34 cellular contexts compared by ENCODE assay signal in the genomic region with DNA sequence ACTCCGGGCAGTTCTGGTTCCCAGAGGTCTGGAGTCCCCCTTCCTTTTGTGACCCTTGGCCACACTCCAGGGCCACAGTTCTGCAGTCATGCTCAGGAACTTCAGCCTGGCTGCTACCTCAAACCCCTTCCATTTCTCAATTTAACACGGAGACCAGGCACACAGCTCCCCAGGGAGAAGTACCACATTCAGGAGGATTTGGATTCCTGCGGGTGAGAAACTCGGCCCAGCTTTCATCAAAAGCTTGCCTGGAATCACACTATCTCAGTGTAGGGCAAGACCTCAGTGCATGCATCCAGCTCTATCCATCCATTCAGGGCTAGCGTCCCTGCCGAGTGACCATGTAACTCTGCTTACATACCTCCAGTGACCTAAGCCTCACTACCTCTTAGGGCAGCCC. TPM values are rescaled to one million over a fixed set of nuclear protein-coding genes. Genes with fewer than 3 reads are reported as not detected.
"Had no signal": no experiment of that assay in that cellular context is flagged by ENCODE, and none has a peak within 500 bp of the region (broad histone marks: within the 10 kb centered on the region; RNA-seq: fewer than 3 reads in every experiment).

No MANE protein-coding gene starts in this region.

- H3K36me3 ChIP-seq: ascending aorta, Peyer's patch, SJSA1 had no signal

- H3K9ac ChIP-seq: SK-N-SH had no signal

- H3K27me3 Mint-ChIP-seq: activated CD4-positive, alpha-beta T cell treated with anti-CD3 and anti-CD28 coated beads for 36 hours; activated CD4-positive, alpha-beta T cell treated with anti-CD3 and anti-CD28 coated beads, Interleukin-2, amount 10 ng/mL, durations not matched to agents 7 days and 5 days had no signal

- H3K9me3 ChIP-seq: ascending aorta, Peyer's patch, SJSA1, SK-N-SH had no signal

- DNase-seq: activated CD4-positive, alpha-beta T cell treated with anti-CD3 and anti-CD28 coated beads for 36 hours; activated CD4-positive, alpha-beta T cell treated with anti-CD3 and anti-CD28 coated beads, Interleukin-2, amount 10 ng/mL, durations not matched to agents 7 days and 5 days; activated CD4-positive, alpha-beta T cell treated with anti-CD3 and anti-CD28 coated beads, Interleukin-2, amount 50 U/mL, for 48 hours; activated CD8-positive, alpha-beta T cell treated with anti-CD3 and anti-CD28 coated beads, Interleukin-2, amount 10 ng/mL, durations not matched to agents 7 days and 5 days; activated gamma-delta T cell; activated naive CD4-positive, alpha-beta T cell treated with Interleukin-2 at 50 U/mL for 16 hours; activated naive CD8-positive, alpha-beta T cell treated with anti-CD3 and anti-CD28 coated beads, Interleukin-2, amount 10 ng/mL, durations not matched to agents 7 days and 5 days; activated T-cell treated with anti-CD3 and anti-CD28 coated beads, Interleukin-2, amount 50 U/mL, for 24 hours; amygdala; MM.1S; NCI-H1092; NCI-H1436 treated with DMSO at 0.1 percent for 48 hours; NCI-H1694 treated with DMSO at 0.1 percent for 48 hours; NCI-H2029; NCI-H345; NCI-H526; NCI-H748 treated with DMSO at 0.1 percent for 48 hours; NK-92 treated with Interleukin-12 subunit alpha and Interleukin-12 subunit beta, amount 100 ng/mL, for 24 hours; PC-3; Peyer's patch; RPMI8226; SHP77 treated with DMSO at 0.1 percent for 48 hours; SK-N-SH had no signal

- H3K4me1 ChIP-seq: ascending aorta had no signal

- H3K4me2 ChIP-seq: SK-N-SH had no signal

- H3K36me3 Mint-ChIP-seq: activated naive CD4-positive, alpha-beta T cell treated with anti-CD3 and anti-CD28 coated beads, Interleukin-2, amount 50 U/mL, for 24 hours; activated naive CD8-positive, alpha-beta T cell treated with anti-CD3 and anti-CD28 coated beads, Interleukin-2, amount 10 ng/mL, durations not matched to agents 7 days and 5 days; WTC11 had no signal

- H3K9me3 Mint-ChIP-seq: activated CD4-positive, alpha-beta T cell treated with anti-CD3 and anti-CD28 coated beads, Interleukin-2, amount 10 ng/mL, durations not matched to agents 7 days and 5 days; activated naive CD4-positive, alpha-beta T cell treated with anti-CD3 and anti-CD28 coated beads, Interleukin-2, amount 50 U/mL, for 24 hours; activated naive CD8-positive, alpha-beta T cell treated with anti-CD3 and anti-CD28 coated beads, Interleukin-2, amount 10 ng/mL, durations not matched to agents 7 days and 5 days; activated T-cell treated with anti-CD3 and anti-CD28 coated beads, Interleukin-2, amount 50 U/mL, for 24 hours; activated T-helper 2 cell treated with anti-CD3 and anti-CD28 coated beads, Interferon-gamma antibody, Interleukin-2, Interleukin-4, amounts not matched to agents 10 μg/mL and 5 μg/mL and 100 μg/mL, durations not matched to agents 14 hours and 24 hours and 36 hours; T-helper 1 cell treated with Interleukin-12 subunit alpha and Interleukin-12 subunit beta and Interleukin-4 antibody, amounts not matched to agents 30 μg/mL and 1 μg/mL, for 36 hours; T-helper 2 cell treated with Interferon-gamma antibody and Interleukin-4, amounts not matched to agents 5 μg/mL and 100 μg/mL, for 36 hours had no signal

- H3K4me1 Mint-ChIP-seq: activated CD4-positive, alpha-beta T cell treated with anti-CD3 and anti-CD28 coated beads for 36 hours; activated CD4-positive, alpha-beta T cell treated with anti-CD3 and anti-CD28 coated beads, Interleukin-2, amount 10 ng/mL, durations not matched to agents 7 days and 5 days; activated naive CD4-positive, alpha-beta T cell treated with anti-CD3 and anti-CD28 coated beads, Interleukin-2, amount 50 U/mL, for 24 hours; activated naive CD8-positive, alpha-beta T cell treated with anti-CD3 and anti-CD28 coated beads, Interleukin-2, amount 10 ng/mL, durations not matched to agents 7 days and 5 days; WTC11 had no signal

- H3K27ac Mint-ChIP-seq: activated CD4-positive, alpha-beta T cell treated with anti-CD3 and anti-CD28 coated beads for 36 hours; activated CD4-positive, alpha-beta T cell treated with anti-CD3 and anti-CD28 coated beads, Interleukin-2, amount 10 ng/mL, durations not matched to agents 7 days and 5 days; activated CD8-positive, alpha-beta T cell treated with anti-CD3 and anti-CD28 coated beads, Interleukin-2, amount 10 ng/mL, durations not matched to agents 7 days and 5 days; activated naive CD4-positive, alpha-beta T cell treated with anti-CD3 and anti-CD28 coated beads, Interleukin-2, amount 50 U/mL, for 24 hours; activated naive CD8-positive, alpha-beta T cell treated with anti-CD3 and anti-CD28 coated beads, Interleukin-2, amount 10 ng/mL, durations not matched to agents 7 days and 5 days; activated T-cell treated with anti-CD3 and anti-CD28 coated beads, Interleukin-2, amount 50 U/mL, for 24 hours; activated T-helper 2 cell treated with anti-CD3 and anti-CD28 coated beads, Interferon-gamma antibody, Interleukin-2, Interleukin-4, amounts not matched to agents 10 μg/mL and 5 μg/mL and 100 μg/mL, durations not matched to agents 14 hours and 24 hours and 36 hours; T-helper 1 cell treated with Interleukin-12 subunit alpha and Interleukin-12 subunit beta and Interleukin-4 antibody, amounts not matched to agents 30 μg/mL and 1 μg/mL, for 36 hours; T-helper 2 cell treated with Interferon-gamma antibody and Interleukin-4, amounts not matched to agents 5 μg/mL and 100 μg/mL, for 36 hours; WTC11 had no signal

- H3K27ac ChIP-seq: ascending aorta, Peyer's patch, SJSA1 had no signal

- H3K4me3 ChIP-seq: ascending aorta, Peyer's patch, SJSA1 had no signal

- H3K27me3 ChIP-seq: ascending aorta, Peyer's patch, SJSA1 had no signal

- H3K4me3 Mint-ChIP-seq: activated CD4-positive, alpha-beta T cell treated with anti-CD3 and anti-CD28 coated beads for 36 hours; activated CD4-positive, alpha-beta T cell treated with anti-CD3 and anti-CD28 coated beads, Interleukin-2, amount 10 ng/mL, durations not matched to agents 7 days and 5 days; activated CD8-positive, alpha-beta T cell treated with anti-CD3 and anti-CD28 coated beads, Interleukin-2, amount 10 ng/mL, durations not matched to agents 7 days and 5 days; activated naive CD4-positive, alpha-beta T cell treated with anti-CD3 and anti-CD28 coated beads, Interleukin-2, amount 50 U/mL, for 24 hours; activated naive CD8-positive, alpha-beta T cell treated with anti-CD3 and anti-CD28 coated beads, Interleukin-2, amount 10 ng/mL, durations not matched to agents 7 days and 5 days; activated T-cell treated with anti-CD3 and anti-CD28 coated beads, Interleukin-2, amount 50 U/mL, for 24 hours; T-helper 1 cell treated with Interleukin-12 subunit alpha and Interleukin-12 subunit beta and Interleukin-4 antibody, amounts not matched to agents 30 μg/mL and 1 μg/mL, for 36 hours; T-helper 2 cell treated with Interferon-gamma antibody and Interleukin-4, amounts not matched to agents 5 μg/mL and 100 μg/mL, for 36 hours; WTC11 had no signal

RNA-seq across cellular contexts. Expression of gene IP6K3, which starts 16.8 kb away (rescaled TPM):
- total RNA-seq: activated CD4-positive, alpha-beta T cell treated with anti-CD3 and anti-CD28 coated beads for 36 hours; activated CD4-positive, alpha-beta T cell treated with anti-CD3 and anti-CD28 coated beads, Interleukin-2, amount 10 ng/mL, durations not matched to agents 7 days and 5 days; activated CD8-positive, alpha-beta T cell treated with anti-CD3 and anti-CD28 coated beads, Interleukin-2, amount 10 ng/mL, durations not matched to agents 7 days and 5 days; activated naive CD8-positive, alpha-beta T cell treated with anti-CD3 and anti-CD28 coated beads, Interleukin-2, amount 10 ng/mL, durations not matched to agents 7 days and 5 days; activated T-helper 2 cell treated with anti-CD3 and anti-CD28 coated beads, Interferon-gamma antibody, Interleukin-2, Interleukin-4, amounts not matched to agents 10 μg/mL and 5 μg/mL and 100 μg/mL, durations not matched to agents 14 hours and 24 hours and 36 hours; ascending aorta; NCI-H460; PC-3 had no signal

RNA-seq across cellular contexts. Expression of gene MLN, which starts 40.3 kb away (rescaled TPM):
- total RNA-seq: activated CD4-positive, alpha-beta T cell treated with anti-CD3 and anti-CD28 coated beads for 36 hours; activated CD4-positive, alpha-beta T cell treated with anti-CD3 and anti-CD28 coated beads, Interleukin-2, amount 10 ng/mL, durations not matched to agents 7 days and 5 days; activated CD8-positive, alpha-beta T cell treated with anti-CD3 and anti-CD28 coated beads, Interleukin-2, amount 10 ng/mL, durations not matched to agents 7 days and 5 days; activated naive CD8-positive, alpha-beta T cell treated with anti-CD3 and anti-CD28 coated beads, Interleukin-2, amount 10 ng/mL, durations not matched to agents 7 days and 5 days; activated T-helper 2 cell treated with anti-CD3 and anti-CD28 coated beads, Interferon-gamma antibody, Interleukin-2, Interleukin-4, amounts not matched to agents 10 μg/mL and 5 μg/mL and 100 μg/mL, durations not matched to agents 14 hours and 24 hours and 36 hours; ascending aorta; cardiac septum; LHCN-M2; NCI-H460; PC-3; Peyer's patch; SJSA1; WTC11 had no signal
- polyA plus RNA-seq: adipose tissue, SK-N-SH had no signal
